ENCODE assay signal across 32 cellular contexts in the genomic region with DNA sequence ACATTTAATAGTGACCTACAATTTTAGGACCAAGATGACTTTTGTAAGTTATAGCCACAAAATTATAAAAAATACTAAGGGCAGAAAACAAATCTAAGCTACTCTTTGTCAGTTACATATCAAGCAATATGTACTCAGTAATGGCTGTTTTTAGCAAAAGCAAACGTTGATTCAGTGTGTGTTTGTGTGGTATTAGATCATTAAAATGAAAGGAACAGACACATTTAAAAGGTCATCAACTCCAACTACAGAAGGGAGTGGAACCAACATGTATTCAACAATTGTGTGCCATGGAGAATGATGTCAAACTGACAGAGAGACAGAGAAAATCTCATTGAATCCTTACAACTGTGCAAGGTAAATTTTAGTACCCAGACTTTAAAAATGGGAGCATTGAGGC.
"Had no signal": no experiment of that assay in that cellular context is flagged by ENCODE, and none has a peak within 500 bp of the region (broad histone marks: within the 10 kb centered on the region; RNA-seq: fewer than 3 reads in every experiment).

No MANE protein-coding gene starts in this region.

- H3K36me3 ChIP-seq: adrenal gland, brain microvascular endothelial cell, breast epithelium had no signal

- H3K4me3 ChIP-seq: adrenal gland, body of pancreas, breast epithelium had no signal

- ATAC-seq: activated CD8-positive, alpha-beta T cell treated with anti-CD3 and anti-CD28 coated beads for 36 hours; activated naive CD4-positive, alpha-beta T cell treated with anti-CD3 and anti-CD28 coated beads, Interleukin-2, amount 50 U/mL, for 72 hours; activated T-cell treated with anti-CD3 and anti-CD28 coated beads, Interleukin-2, amount 50 U/mL, for 4 hours; activated T-cell treated with anti-CD3 and anti-CD28 coated beads, Interleukin-2, amount 50 U/mL, for 72 hours; activated T-helper 17 cell treated with anti-CD3 and anti-CD28 coated beads, Interleukin-2, amount 50 U/mL, for 72 hours; body of pancreas had no signal

- H3K27me3 ChIP-seq: adrenal gland, body of pancreas, brain microvascular endothelial cell, breast epithelium had no signal

- FAIRE-seq: TTC549 had no signal

- H3K9me3 ChIP-seq: adrenal gland, body of pancreas had no signal

- DNase-seq: activated B cell treated with CpG ODN at 0.5 μM for 24 hours; activated CD4-positive, alpha-beta memory T cell treated with anti-CD3 and anti-CD28 coated beads for 36 hours; activated CD4-positive, alpha-beta T cell treated with anti-CD3 and anti-CD28 coated beads for 4 hours; activated CD4-positive, alpha-beta T cell treated with anti-CD3 and anti-CD28 coated beads, Interleukin-2, amount 10 ng/mL, durations not matched to agents 24 days and 14 days; activated CD4-positive, alpha-beta T cell treated with anti-CD3 and anti-CD28 coated beads, Interleukin-2, amount 50 U/mL, for 1 hour; activated CD4-positive, alpha-beta T cell treated with anti-CD3 and anti-CD28 coated beads, Interleukin-2, amount 50 U/mL, for 4 hours; activated CD4-positive, CD25-positive, alpha-beta regulatory T cell treated with anti-CD3 and anti-CD28 coated beads, Interleukin-2, amount 50 U/mL, for 72 hours; activated CD8-positive, alpha-beta memory T cell treated with anti-CD3 and anti-CD28 coated beads, Interleukin-2, amount 50 U/mL, for 4 hours; activated CD8-positive, alpha-beta T cell treated with anti-CD3 and anti-CD28 coated beads for 36 hours; activated effector memory CD4-positive, alpha-beta T cell treated with anti-CD3 and anti-CD28 coated beads, Interleukin-2, amount 50 U/mL, for 16 hours; activated gamma-delta T cell treated with Interleukin-2 at 50 U/mL for 16 hours; activated naive CD4-positive, alpha-beta T cell; activated naive CD4-positive, alpha-beta T cell treated with anti-CD3 and anti-CD28 coated beads for 36 hours; activated naive CD4-positive, alpha-beta T cell treated with anti-CD3 and anti-CD28 coated beads, Interleukin-2, amount 50 U/mL, for 16 hours; activated naive CD8-positive, alpha-beta T cell treated with anti-CD3 and anti-CD28 coated beads for 36 hours; activated T-cell treated with anti-CD3 and anti-CD28 coated beads for 4 hours; activated T-cell treated with anti-CD3 and anti-CD28 coated beads, Interleukin-2, amount 50 U/mL, for 1 hour; activated T-cell treated with anti-CD3 and anti-CD28 coated beads, Interleukin-2, amount 50 U/mL, for 4 hours; activated T-cell treated with anti-CD3 and anti-CD28 coated beads, Interleukin-2, amount 50 U/mL, for 72 hours; adrenal gland; amniotic stem cell; aorta; body of pancreas; brain microvascular endothelial cell; central memory CD4-positive, alpha-beta T cell; T-helper 2 cell; T-helper 9 cell had no signal

- H3K4me1 ChIP-seq: adrenal gland, body of pancreas, breast epithelium had no signal

- H3K27ac ChIP-seq: adrenal gland, body of pancreas, brain microvascular endothelial cell, breast epithelium, VCaP had no signal
